ENCODE assay signal across 10 cellular contexts in the genomic region with DNA sequence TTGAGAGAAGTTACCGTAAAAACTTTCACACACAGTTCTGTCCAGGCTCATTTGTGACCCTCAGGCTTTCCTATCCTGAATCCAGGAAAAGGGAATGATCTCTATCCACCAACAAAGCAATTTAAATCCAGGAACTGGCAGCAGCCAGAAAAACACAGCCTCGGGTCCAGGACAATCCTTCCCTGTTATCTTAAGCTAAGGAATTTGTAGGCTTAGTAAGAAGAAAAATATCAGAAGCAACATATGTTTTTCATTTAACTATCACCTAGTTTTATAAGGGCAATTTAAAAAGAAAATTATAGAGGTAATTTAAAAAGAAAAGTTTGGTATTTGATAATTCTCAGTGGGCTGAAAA. TPM values are rescaled to one million over a fixed set of nuclear protein-coding genes. Genes with fewer than 3 reads are reported as not detected.
DNase-seq lines count a peak whose midpoint lies in the region; TF ChIP-seq lines count a peak whose summit lies in the region.
"Had no signal": no experiment of that assay in that cellular context is flagged by ENCODE, and none has a peak within 500 bp of the region (broad histone marks: within the 10 kb centered on the region; RNA-seq: fewer than 3 reads in every experiment).

No MANE protein-coding gene starts in this region.

- H3K4me1 ChIP-seq in GM23248 (ENCODE audit: insufficient read depth) (peaks cover 56% of the 10 kb centered on the region), iPS-15b (ENCODE audit: control insufficient read depth, insufficient read depth, low read length) (peaks cover 9% of the 10 kb centered on the region), skeletal muscle satellite cell (ENCODE audit: control insufficient read depth, insufficient read depth, low read length) (peaks cover 36% of the 10 kb centered on the region)

- in situ Hi-C loops in GM23248 (cut with MboI): no loop called here

- H3K27ac ChIP-seq in GM23248: peak overlapping the region; percentile 37

- no peaks in the 10 kb centered on the region for H3K9me3 Mint-ChIP-seq in MCF 10A (ENCODE audit: unreplicated experiment)

- H3K4me3 ChIP-seq in GM23248 (0 out of 2 replicates have a peak overlapping the region, but pooled peaks have one; percentile 6), iPS-15b (ENCODE audit: low read depth, low read length) (no peak overlapping the region), skeletal muscle satellite cell (ENCODE audit: low read length) (no peak overlapping the region)

- H3K4me1 Mint-ChIP-seq in MCF 10A (ENCODE audit: insufficient read depth, unreplicated experiment): peaks cover 34% of the 10 kb centered on the region

- POLR2A ChIA-PET in MCF 10A (lab: Yijun Ruan, JAX): interaction anchor here (0.6 to 13.7 kb wide), 11 partner anchors 13 to 70 kb away, joined by 3 to 187 read pairs (median 3); no protein-coding TSS in a partner anchor

- peaks cover 42% of the 10 kb centered on the region for H3K36me3 Mint-ChIP-seq in MCF 10A (ENCODE audit: insufficient read depth, unreplicated experiment)

- intact Hi-C loops in MCF 10A (cut with micrococcal nuclease): loop anchor here (5.0 kb wide), 1 partner anchor 46 kb away; the partner anchor contains the start of gene TEX2
- intact Hi-C loops in head of caudate nucleus (cut with DNase I): no loop called here

- peaks cover 78% of the 10 kb centered on the region for H3K79me2 ChIP-seq in GM23248 (ENCODE audit: insufficient read depth)

- peak overlapping the region; percentile 89 for H3K27ac Mint-ChIP-seq in MCF 10A (ENCODE audit: low read depth, unreplicated experiment)

- no peaks in the 10 kb centered on the region for H3K27me3 Mint-ChIP-seq in MCF 10A (ENCODE audit: insufficient read depth, unreplicated experiment)

- DNase-seq in GM23248: peak; percentile 56
- DNase-seq in MCF 10A (ENCODE audit: unreplicated experiment): no peak
- no peak for DNase-seq in Ammon's horn (ENCODE audit: low spot score)
- DNase-seq in activated naive CD4-positive, alpha-beta T cell (lab: John Stamatoyannopoulos, UW): no peak
- no peak for DNase-seq in head of caudate nucleus
- no peak for DNase-seq in stimulated activated CD4-positive, alpha-beta T cell treated with anti-CD3 and anti-CD28 coated beads, Interleukin-12 subunit alpha, Interleukin-12 subunit beta, amount 100 ng/mL, for 4 hours
- DNase-seq: KG1, NCI-H510A treated with DMSO at 0.1 percent for 48 hours had no signal

- no peaks in the 10 kb centered on the region for H3K27me3 ChIP-seq in GM23248 (replicated peaks; ENCODE audit: insufficient read depth)
- no peaks in the 10 kb centered on the region for H3K27me3 ChIP-seq in iPS-15b (ENCODE audit: control insufficient read depth, insufficient read depth, low read length)
- no peaks in the 10 kb centered on the region for H3K27me3 ChIP-seq in skeletal muscle satellite cell (ENCODE audit: control insufficient read depth, insufficient read depth, low read length)

- H3K9me3 ChIP-seq in GM23248 (ENCODE audit: low read depth) (no peaks in the 10 kb centered on the region), iPS-15b (ENCODE audit: control insufficient read depth, insufficient read depth, low read length) (no peaks in the 10 kb centered on the region), skeletal muscle satellite cell (replicated peaks; ENCODE audit: low read length) (no peaks in the 10 kb centered on the region)

- H3K4me2 ChIP-seq in GM23248 (ENCODE audit: unreplicated experiment) (peak overlapping the region; percentile 57), skeletal muscle satellite cell (ENCODE audit: low read length) (peak overlapping the region; percentile 69)

- H3K9me2 ChIP-seq in GM23248 (ENCODE audit: insufficient read depth): no peaks in the 10 kb centered on the region

- H3K9ac ChIP-seq in GM23248: peak overlapping the region; percentile 1; the same call in 1 of the 2 replicates
- H3K9ac ChIP-seq in iPS-15b (ENCODE audit: low read depth, low read length): peak overlapping the region; percentile 51
- peak overlapping the region; percentile 56 for H3K9ac ChIP-seq in skeletal muscle satellite cell (ENCODE audit: low read depth, low read length)

- no peak overlapping the region for H2AFZ ChIP-seq in GM23248

- TF ChIP-seq CTCF in MCF 10A (IDR thresholded peaks at IDR 0.05; ENCODE audit: unreplicated experiment): no peak

- BruUV-seq in MCF 10A (replicated peaks; lab: Mats Ljungman, UMichigan): no TSS peak

- CTCF ChIA-PET in MCF 10A (lab: Yijun Ruan, JAX): interaction anchor here (0.6 to 2.6 kb wide), 6 partner anchors 9 to 304 kb away, joined by 3 to 9 read pairs (median 4); no protein-coding TSS in a partner anchor

- no peak overlapping the region for H3K4me3 Mint-ChIP-seq in MCF 10A (ENCODE audit: unreplicated experiment)

- no peaks in the 10 kb centered on the region for H4K20me1 ChIP-seq in GM23248 (ENCODE audit: insufficient read depth)

- 46 to 50% methylated on average over 2 of the region's 2 CpGs for WGBS in GM23248 (ENCODE audit: low coverage in 1 of 2, low lambda C conversion rate in 2 of 2, missing lambda C conversion rate in 2 of 2), 2 experiments

- H3K36me3 ChIP-seq in GM23248 (ENCODE audit: low read depth): no peaks in the 10 kb centered on the region
- H3K36me3 ChIP-seq in iPS-15b (ENCODE audit: control insufficient read depth, insufficient read depth, low read length): no peaks in the 10 kb centered on the region
- H3K36me3 ChIP-seq in skeletal muscle satellite cell (ENCODE audit: insufficient read depth, low read length): peaks cover 22% of the 10 kb centered on the region

- peaks cover 47% of the 10 kb centered on the region for H3F3A ChIP-seq in GM23248 (ENCODE audit: insufficient read depth)

RNA-seq across cellular contexts. Expression of gene TEX2, which starts 47.1 kb away (rescaled TPM):
- total RNA-seq in GM23248 (2014; rRNA removed; shearing (Covaris generic)): 37.0 and 39.8 TPM in 2 replicates
- polyA plus RNA-seq in GM23248 (2016; fragmentation: Nextera tagmentation; extraction: Ambion mirVana): 26.9 and 28.3 TPM in 2 replicates
- 33.7 and 42.2 TPM in 2 replicates for total RNA-seq in MCF 10A (2022)
- total RNA-seq in skeletal muscle satellite cell (2012; rRNA removed): 18.3 and 19.3 TPM in 2 replicates

Comparison
In these comparisons a context has a peak if more than half of its experiments do, and no peak if none do; other contexts are left out.
1. H3K9ac ChIP-seq: peak in every context shown above with its lines; median percentile 56 in skeletal muscle satellite cell; 51 in iPS-15b; 1 in GM23248.